In genomic region chr3:114848643-114849350, GRCh38 we compare ENCODE assay signal across 18 cellular contexts.
DNase-seq lines count a peak whose midpoint lies in the region; ATAC-seq and TF ChIP-seq lines count a peak whose summit lies in the region.
"Had no signal": no experiment of that assay in that cellular context is flagged by ENCODE, and none has a peak within 500 bp of the region (broad histone marks: within the 10 kb centered on the region; RNA-seq: fewer than 3 reads in every experiment).

No MANE protein-coding gene starts in this region.

- H3K4me3 Mint-ChIP-seq in natural killer cell, result no peak overlapping the region
- H3K4me3 Mint-ChIP-seq: stimulated activated naive CD8-positive, alpha-beta T cell treated with anti-CD3 and anti-CD28 coated beads, Interleukin-15, amount 100 ng/mL, for 72 hours had no signal

- H3K4me1 ChIP-seq in body of pancreas, result peaks cover 59% of the 10 kb centered on the region
- H3K4me1 ChIP-seq in right lobe of liver, result peaks cover 0 to 42% (median 16%) of the 10 kb centered on the region in 4 donors
- peaks cover 8 to 17% (median 13%) of the 10 kb centered on the region in 4 donors for H3K4me1 ChIP-seq in upper lobe of left lung
- H3K4me1 ChIP-seq: uterus had no signal

- TF ChIP-seq POLR2A in body of pancreas (IDR thresholded peaks at IDR 0.05), result no peak
- TF ChIP-seq POLR2A in right lobe of liver (IDR thresholded peaks at IDR 0.05), result no peak
- no peak for TF ChIP-seq POLR2A in upper lobe of left lung (IDR thresholded peaks at IDR 0.05)

- peak; percentile 77 for DNase-seq in G401 (ENCODE audit: low spot score)
- DNase-seq in body of pancreas, result peak; percentile 17 to 34 (median 18)
- no peak for DNase-seq in right lobe of liver
- no peak for DNase-seq in natural killer cell
- no peak for DNase-seq in HuH-7.5 (ENCODE audit: low spot score)
- no peak for DNase-seq in upper lobe of left lung
- DNase-seq: activated CD4-positive, alpha-beta T cell treated with anti-CD3 and anti-CD28 coated beads, Interleukin-2, amount 50 U/mL, for 4 hours; activated naive CD4-positive, alpha-beta T cell treated with anti-CD3 and anti-CD28 coated beads, Interleukin-2, amount 50 U/mL, for 16 hours; activated T-cell treated with anti-CD3 and anti-CD28 coated beads, Interleukin-2, amount 50 U/mL, for 1 hour; left lung; NCI-H226; stimulated activated naive CD8-positive, alpha-beta T cell treated with anti-CD3 and anti-CD28 coated beads, Interleukin-15, amount 100 ng/mL, for 72 hours; T-helper 1 cell; uterus had no signal

- H3K36me3 ChIP-seq in body of pancreas (replicated peaks in 1 of 2; ENCODE audit: insufficient read depth in 1 of 2, low read depth in 2 of 2), result no peaks in the 10 kb centered on the region
- H3K36me3 ChIP-seq in right lobe of liver, result no peaks in the 10 kb centered on the region
- H3K36me3 ChIP-seq in upper lobe of left lung, result no peaks in the 10 kb centered on the region
- H3K36me3 ChIP-seq: left lung, uterus had no signal

- no peak overlapping the region for H3K27ac Mint-ChIP-seq in natural killer cell
- H3K27ac Mint-ChIP-seq: stimulated activated naive CD8-positive, alpha-beta T cell treated with anti-CD3 and anti-CD28 coated beads, Interleukin-15, amount 100 ng/mL, for 72 hours had no signal

- H3K9me3 Mint-ChIP-seq in natural killer cell, result no peaks in the 10 kb centered on the region
- H3K9me3 Mint-ChIP-seq: stimulated activated naive CD8-positive, alpha-beta T cell treated with anti-CD3 and anti-CD28 coated beads, Interleukin-15, amount 100 ng/mL, for 72 hours had no signal

- H3K36me3 Mint-ChIP-seq in natural killer cell, result no peaks in the 10 kb centered on the region

- ATAC-seq in body of pancreas (peak; percentile 60), right lobe of liver (no peak), natural killer cell (no peak), upper lobe of left lung (ENCODE audit: low FRiP score in 2 of 2) (no peak), GM19351 (IDR thresholded peaks at IDR 0.05; ENCODE audit: unreplicated experiment) (no peak)
- ATAC-seq: left lung; stimulated activated naive CD8-positive, alpha-beta T cell treated with anti-CD3 and anti-CD28 coated beads, Interleukin-15, amount 100 ng/mL, for 72 hours had no signal

- peak overlapping the region; percentile 55; the same call in 1 of the 2 replicates for H3K27ac ChIP-seq in 22Rv1
- H3K27ac ChIP-seq in body of pancreas, result peak overlapping the region; percentile 67 to 82 (median 75)
- peak overlapping the region; percentile 29 to 91 (median 80) for H3K27ac ChIP-seq in right lobe of liver
- H3K27ac ChIP-seq in upper lobe of left lung, result no peak overlapping the region
- H3K27ac ChIP-seq: HL-60, RWPE1, uterus had no signal

- no peak for TF ChIP-seq EP300 in upper lobe of left lung (IDR thresholded peaks at IDR 0.05)

- 55 to 64% methylated on average over 3 of the region's 3 CpGs for WGBS in body of pancreas, 2 donors
- 71% methylated on average over 3 of the region's 3 CpGs for WGBS in right lobe of liver (ENCODE audit: insufficient coverage, low coverage, low lambda C conversion rate, missing lambda C conversion rate)
- 98% methylated on average over 3 of the region's 3 CpGs for WGBS in upper lobe of left lung, 2 donors

- intact Hi-C loops in body of pancreas (cut with DNase I) (no loop called here), right lobe of liver (cut with DNase I) (no loop called here), natural killer cell (cut with micrococcal nuclease) (no loop called here)

- peaks cover 0 to 9% of the 10 kb centered on the region in 2 donors for H3K4me1 Mint-ChIP-seq in natural killer cell

- in situ Hi-C loops in G401 (cut with HindIII; ENCODE audit: low sequenced_read_pairs), result no loop called here

- H3K27me3 ChIP-seq in body of pancreas, result no peaks in the 10 kb centered on the region
- no peaks in the 10 kb centered on the region for H3K27me3 ChIP-seq in right lobe of liver
- H3K27me3 ChIP-seq in upper lobe of left lung, result no peaks in the 10 kb centered on the region
- H3K27me3 ChIP-seq: left lung, uterus had no signal

- TF ChIP-seq CTCF in 22Rv1 (IDR thresholded peaks at IDR 0.05) (no peak), body of pancreas (IDR thresholded peaks at IDR 0.05) (no peak), right lobe of liver (IDR thresholded peaks at IDR 0.05) (no peak), natural killer cell (IDR thresholded peaks at IDR 0.05) (no peak), upper lobe of left lung (IDR thresholded peaks at IDR 0.05) (no peak)

- no peaks in the 10 kb centered on the region for H3K27me3 Mint-ChIP-seq in natural killer cell (ENCODE audit: low read depth in 2 of 2)
- H3K27me3 Mint-ChIP-seq: stimulated activated naive CD8-positive, alpha-beta T cell treated with anti-CD3 and anti-CD28 coated beads, Interleukin-15, amount 100 ng/mL, for 72 hours had no signal

- H3K4me3 ChIP-seq in body of pancreas (no peak overlapping the region), right lobe of liver (no peak overlapping the region), upper lobe of left lung (no peak overlapping the region)
- H3K4me3 ChIP-seq: left lung, uterus had no signal

- H3K9me3 ChIP-seq in body of pancreas (no peaks in the 10 kb centered on the region), right lobe of liver (no peaks in the 10 kb centered on the region), upper lobe of left lung (no peaks in the 10 kb centered on the region)
- H3K9me3 ChIP-seq: left lung, uterus had no signal

Comparison
In these comparisons a context has a peak if more than half of its experiments do, and no peak if none do; other contexts are left out.
1. H3K27ac ChIP-seq: peak in 22Rv1 (single experiment), body of pancreas (4 of 4) and right lobe of liver (3 of 3); none in upper lobe of left lung (0 of 4).
2. DNase-seq: peak in G401 (single experiment) and body of pancreas (4 of 4); none in right lobe of liver (0 of 3), natural killer cell (single experiment), HuH-7.5 (single experiment) and upper lobe of left lung (0 of 2).